ENCODE assay signal across 29 cellular contexts in the genomic region with DNA sequence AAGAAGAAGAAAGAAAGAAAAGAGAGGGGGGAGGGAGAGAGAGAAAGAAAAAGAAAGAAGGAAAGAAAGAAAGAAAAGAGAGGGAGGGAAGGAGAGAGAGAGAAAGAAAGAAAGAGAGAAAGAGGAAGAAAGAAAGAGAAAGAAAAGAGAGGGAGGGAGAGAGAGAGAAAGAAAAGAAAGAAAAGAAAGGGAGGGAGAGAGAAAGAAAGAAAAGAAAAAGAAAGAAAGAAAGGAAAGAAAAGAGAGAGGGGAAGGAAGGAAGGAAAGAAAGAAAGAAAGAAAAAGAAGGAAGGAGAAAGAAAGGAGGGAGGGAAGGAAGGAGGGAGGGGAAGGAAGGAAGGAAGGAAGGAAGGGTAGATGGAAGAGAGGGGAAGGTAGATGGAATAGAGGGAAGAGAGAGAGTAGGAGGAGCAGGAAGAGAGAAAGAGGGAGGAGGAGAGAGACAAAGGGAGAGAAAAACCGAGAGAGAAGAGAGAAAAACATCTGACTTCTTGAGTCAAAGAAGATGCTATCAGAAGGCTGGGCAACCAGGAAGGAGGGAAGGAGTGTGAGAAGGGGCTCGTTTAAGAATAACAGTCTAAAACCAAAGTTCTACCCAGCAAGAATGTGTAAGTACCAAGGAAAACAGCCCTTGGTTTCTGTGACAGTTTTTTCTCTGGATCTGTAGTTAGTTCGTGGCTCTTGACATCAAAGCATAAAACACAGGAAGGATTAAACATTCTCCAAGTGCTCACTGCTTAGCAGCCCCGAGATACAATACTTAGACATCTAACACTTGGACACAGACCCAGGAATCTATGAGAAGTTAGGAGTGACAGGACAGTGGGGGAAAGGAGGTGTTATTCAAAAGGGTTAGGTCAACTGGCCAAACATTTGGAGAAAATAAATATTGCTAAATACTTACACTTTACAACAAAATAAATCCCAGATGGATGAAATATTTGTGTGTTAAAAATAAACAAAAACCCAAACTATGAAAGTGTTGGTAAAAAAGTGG.
DNase-seq lines count a peak whose midpoint lies in the region; ATAC-seq, FAIRE-seq and TF ChIP-seq lines count a peak whose summit lies in the region.
"Had no signal": no experiment of that assay in that cellular context is flagged by ENCODE, and none has a peak within 500 bp of the region (broad histone marks: within the 10 kb centered on the region; RNA-seq: fewer than 3 reads in every experiment).

No MANE protein-coding gene starts in this region.

- TF ChIP-seq CTCF in BJ (IDR thresholded peaks at IDR 0.05; ENCODE audit: insufficient read depth, low read depth, low read length), result no peak
- no peak for TF ChIP-seq CTCF in Loucy (conservative IDR thresholded peaks at IDR 0.05; ENCODE audit: low read length)
- no peak for TF ChIP-seq CTCF in H1 (IDR thresholded peaks at IDR 0.05; ENCODE audit: control extremely low read depth in 1 of 3, insufficient read depth in 1 of 3, low read depth in 1 of 3, low read length in 3 of 3)
- TF ChIP-seq CTCF in neural cell (IDR thresholded peaks at IDR 0.05; ENCODE audit: poor library complexity, severe bottlenecking), result no peak

- H3K79me2 ChIP-seq in Loucy (ENCODE audit: insufficient read depth, low read length) (no peaks in the 10 kb centered on the region), H1 (ENCODE audit: control insufficient read depth in 1 of 2, insufficient read depth in 2 of 2, low read length in 2 of 2) (no peaks in the 10 kb centered on the region), neural cell (replicated peaks; ENCODE audit: insufficient read depth, low read length) (no peaks in the 10 kb centered on the region)

- no peaks in the 10 kb centered on the region for H3K9me3 Mint-ChIP-seq in CD4-positive, alpha-beta memory T cell
- H3K9me3 Mint-ChIP-seq: central memory CD8-positive, alpha-beta T cell; immature natural killer cell; T-cell had no signal

- no peak overlapping the region for H2BK15ac ChIP-seq in H1 (ENCODE audit: low read length)

- H3K9me2 ChIP-seq in Loucy (replicated peaks; ENCODE audit: low read depth, low read length) (no peaks in the 10 kb centered on the region), neural cell (ENCODE audit: insufficient read depth, low read length) (no peaks in the 10 kb centered on the region)

- H3K4me1 Mint-ChIP-seq in CD4-positive, alpha-beta memory T cell, result peaks cover 2 to 3% (median 3%) of the 10 kb centered on the region in 4 donors
- H3K4me1 Mint-ChIP-seq: B cell had no signal

- no peak for FAIRE-seq in H1 (lab: Jason Lieb, UNC)

- DNase-seq in BJ (ENCODE audit: low read depth) (peak; percentile 72), H1 (ENCODE audit: low read depth in 1 of 2, low spot score in 2 of 2) (no peak), middle frontal gyrus (ENCODE audit: extremely low spot score, low spot score) (no peak)
- no peak for DNase-seq in CD4-positive, alpha-beta memory T cell
- DNase-seq in central memory CD4-positive, alpha-beta T cell, result no peak
- DNase-seq: activated CD4-positive, alpha-beta T cell treated with anti-CD3 and anti-CD28 coated beads for 4 hours; activated CD8-positive, alpha-beta memory T cell treated with anti-CD3 and anti-CD28 coated beads, Interleukin-2, amount 50 U/mL, for 4 hours; activated effector memory CD4-positive, alpha-beta T cell treated with anti-CD3 and anti-CD28 coated beads, Interleukin-2, amount 50 U/mL, for 16 hours; amniotic stem cell; Calu3; EL; immature natural killer cell; KG1; NCI-H187; NCI-H2227 treated with DMSO at 0.1 percent for 48 hours; NCI-H774; nucleus accumbens; OCI-M1; stimulated activated CD8-positive, alpha-beta memory T cell treated with anti-CD3 and anti-CD28 coated beads, Interleukin-4, amount 100 ng/mL, for 48 hours; T-cell; upper lobe of left lung had no signal

- no peak overlapping the region for H2BK5ac ChIP-seq in H1 (ENCODE audit: low read depth, low read length)

- H3K4me3 Mint-ChIP-seq in CD4-positive, alpha-beta memory T cell, result no peak overlapping the region
- H3K4me3 Mint-ChIP-seq: B cell; central memory CD8-positive, alpha-beta T cell; immature natural killer cell; T-cell had no signal

- POLR2A ChIA-PET in BJ (lab: Charles Lee), result no interaction called here
- POLR2A ChIA-PET in H1 (lab: Charles Lee; ENCODE audit: partially characterized antibody), result no interaction called here
- POLR2A ChIA-PET in CD4-positive, alpha-beta memory T cell (lab: Charles Lee; ENCODE audit: partially characterized antibody), result no interaction called here

- CTCF ChIA-PET in BJ (lab: Yijun Ruan, JAX), result interaction anchor here (2.8 kb wide), 1 partner anchor 206 kb away, joined by 6 read pairs; no protein-coding TSS in a partner anchor
- CTCF ChIA-PET in H1 (lab: Charles Lee; ENCODE audit: partially characterized antibody), result interaction anchor here (1.4 kb wide), 1 partner anchor 124 kb away, joined by 3 read pairs; no protein-coding TSS in a partner anchor
- CTCF ChIA-PET in CD4-positive, alpha-beta memory T cell (lab: Charles Lee; ENCODE audit: partially characterized antibody), result no interaction called here

- no peak overlapping the region for H4K5ac ChIP-seq in H1 (ENCODE audit: insufficient read length, low read depth, low read length)

- H4K91ac ChIP-seq in H1 (replicated peaks; ENCODE audit: insufficient read length, low read length), result no peak overlapping the region

- H3K27me3 ChIP-seq in BJ (ENCODE audit: control insufficient read depth, insufficient read depth, low read length) (no peaks in the 10 kb centered on the region), Loucy (ENCODE audit: insufficient read depth, low read length, poor library complexity, severe bottlenecking) (no peaks in the 10 kb centered on the region), H1 (replicated peaks in 1 of 4; ENCODE audit: control insufficient read depth in 3 of 4, extremely low read depth in 1 of 4, insufficient read depth in 3 of 4, low read length in 3 of 4) (no peaks in the 10 kb centered on the region), neural cell (ENCODE audit: insufficient read depth, low read depth, low read length) (no peaks in the 10 kb centered on the region)
- H3K27me3 ChIP-seq in CD4-positive, alpha-beta memory T cell (ENCODE audit: insufficient read depth, low read length), result no peaks in the 10 kb centered on the region
- H3K27me3 ChIP-seq: right atrium auricular region, upper lobe of left lung had no signal

- no peak overlapping the region for H3K23ac ChIP-seq in H1 (ENCODE audit: insufficient read length)

- no peaks in the 10 kb centered on the region for H3F3A ChIP-seq in Loucy (ENCODE audit: low read depth)
- H3F3A ChIP-seq in neural cell (ENCODE audit: insufficient read depth, low read length, poor library complexity, severe bottlenecking), result no peaks in the 10 kb centered on the region

- no peak overlapping the region for H2BK20ac ChIP-seq in H1 (ENCODE audit: low read length)

- peaks cover 23% of the 10 kb centered on the region for H3K4me1 ChIP-seq in Loucy (ENCODE audit: insufficient read depth, low read length, poor library complexity, severe bottlenecking)
- H3K4me1 ChIP-seq in H1 (replicated peaks in 1 of 4; ENCODE audit: control insufficient read depth in 3 of 4, insufficient read depth in 4 of 4, low read length in 3 of 4), result no peaks in the 10 kb centered on the region
- peaks cover 1% of the 10 kb centered on the region for H3K4me1 ChIP-seq in CD4-positive, alpha-beta memory T cell (ENCODE audit: insufficient read depth, low read length)

- TF ChIP-seq EP300 in H1 (IDR thresholded peaks at IDR 0.05; ENCODE audit: borderline replicate concordance in 1 of 2, low read depth in 2 of 2, low read length in 2 of 2), result no peak
- TF ChIP-seq EP300 in neural cell (conservative IDR thresholded peaks at IDR 0.05; ENCODE audit: poor library complexity, severe bottlenecking), result no peak

- no peak overlapping the region for H2BK12ac ChIP-seq in H1 (ENCODE audit: low read depth, low read length)

- no peak overlapping the region for H3K18ac ChIP-seq in H1 (ENCODE audit: extremely low read depth, low read length)

- H2AFZ ChIP-seq in Loucy (ENCODE audit: low read length) (peak overlapping the region; percentile 84), H1 (ENCODE audit: low read length) (peak overlapping the region; percentile 62; the same call in 1 of the 2 replicates), neural cell (ENCODE audit: low read depth, low read length) (no peak overlapping the region)

- H3K4me2 ChIP-seq in Loucy (ENCODE audit: low read depth, low read length, poor library complexity, severe bottlenecking) (peak overlapping the region; percentile 55), H1 (ENCODE audit: insufficient read depth in 1 of 2, low read depth in 2 of 2, low read length in 2 of 2) (no peak overlapping the region), neural cell (ENCODE audit: low read length) (no peak overlapping the region)

- H4K20me1 ChIP-seq in Loucy (ENCODE audit: insufficient read depth, low read length, poor library complexity, severe bottlenecking) (no peaks in the 10 kb centered on the region), H1 (replicated peaks in 1 of 2; ENCODE audit: control insufficient read depth in 1 of 2, insufficient read depth in 2 of 2, low read length in 2 of 2) (no peaks in the 10 kb centered on the region), neural cell (ENCODE audit: insufficient read depth) (no peaks in the 10 kb centered on the region)

- H3K9me3 ChIP-seq in Loucy (ENCODE audit: insufficient read depth, low read depth, low read length) (no peaks in the 10 kb centered on the region), H1 (ENCODE audit: insufficient read depth in 2 of 2, low read depth in 1 of 2, low read length in 1 of 2) (no peaks in the 10 kb centered on the region), neural cell (ENCODE audit: low read length) (no peaks in the 10 kb centered on the region)
- H3K9me3 ChIP-seq in CD4-positive, alpha-beta memory T cell (ENCODE audit: control insufficient read depth in 1 of 2, low read length in 2 of 2), result no peaks in the 10 kb centered on the region
- H3K9me3 ChIP-seq: right atrium auricular region, upper lobe of left lung had no signal

- WGBS in H1 (ENCODE audit: extremely low coverage in 1 of 2, insufficient coverage in 1 of 2, insufficient read length in 1 of 2, insufficient replicate concordance in 2 of 2, low coverage in 1 of 2, low lambda C conversion rate in 2 of 2, missing lambda C conversion rate in 1 of 2), 2 experiments, result 73% methylated on average over 4 of the region's 4 CpGs; no CpG with 5 or more reads in 1 of the 2 experiments

- no peak for ATAC-seq in HG02981 (IDR thresholded peaks at IDR 0.05; ENCODE audit: unreplicated experiment)
- ATAC-seq: esophagus mucosa, Right ventricle myocardium inferior, T-cell had no signal

- H3K9ac ChIP-seq in Loucy (ENCODE audit: low read depth, low read length, poor library complexity, severe bottlenecking) (peak overlapping the region; percentile 3), H1 (replicated peaks in 1 of 4; ENCODE audit: extremely low read depth in 1 of 4, low read depth in 3 of 4, low read length in 3 of 4) (no peak overlapping the region), neural cell (ENCODE audit: low read length) (peak overlapping the region; percentile 18)

- H3K79me1 ChIP-seq in H1 (ENCODE audit: low read depth, low read length), result no peaks in the 10 kb centered on the region

- H2AK5ac ChIP-seq in H1 (ENCODE audit: low read depth, low read length), result no peak overlapping the region

- TF ChIP-seq RAD21 in H1 (IDR thresholded peaks at IDR 0.05 in 1 of 2, conservative IDR thresholded peaks at IDR 0.05 in 1 of 2; ENCODE audit: low read depth in 2 of 2, low read length in 2 of 2), result no peak
- TF ChIP-seq RAD21 in neural cell (conservative IDR thresholded peaks at IDR 0.05), result no peak

- TF ChIP-seq POLR2A in H1 (IDR thresholded peaks at IDR 0.05; ENCODE audit: control extremely low read depth in 1 of 2, low read depth in 2 of 2, low read length in 2 of 2), result no peak

- H3K36me3 ChIP-seq in BJ (ENCODE audit: control insufficient read depth, insufficient read depth, low read length) (no peaks in the 10 kb centered on the region), Loucy (ENCODE audit: insufficient read depth, low read length) (no peaks in the 10 kb centered on the region), H1 (ENCODE audit: control insufficient read depth in 2 of 4, insufficient read depth in 4 of 4, low read length in 3 of 4) (no peaks in the 10 kb centered on the region), neural cell (ENCODE audit: insufficient read depth, low read length) (no peaks in the 10 kb centered on the region)
- H3K36me3 ChIP-seq in CD4-positive, alpha-beta memory T cell (ENCODE audit: insufficient read depth, low read length), result no peaks in the 10 kb centered on the region
- H3K36me3 ChIP-seq: right atrium auricular region, upper lobe of left lung had no signal

- no peak overlapping the region for H3K14ac ChIP-seq in H1 (ENCODE audit: insufficient read length)

- no peak overlapping the region for H2BK120ac ChIP-seq in H1 (replicated peaks; ENCODE audit: low read depth, low read length)

- H4K8ac ChIP-seq in H1 (ENCODE audit: extremely low read depth, insufficient read depth, low read length), result no peak overlapping the region

- H3K27me3 Mint-ChIP-seq in CD4-positive, alpha-beta memory T cell, result peaks cover 5 to 19% of the 10 kb centered on the region in 2 donors

- no peaks in the 10 kb centered on the region for H3K36me3 Mint-ChIP-seq in CD4-positive, alpha-beta memory T cell
- H3K36me3 Mint-ChIP-seq: T-cell had no signal

- no peak overlapping the region for H3K56ac ChIP-seq in H1 (replicated peaks; ENCODE audit: insufficient read length, low read depth, low read length)

- H3K4ac ChIP-seq in H1 (replicated peaks; ENCODE audit: insufficient read length, low read depth, low read length), result no peak overlapping the region

- H3K4me3 ChIP-seq in BJ (ENCODE audit: low read depth, low read length) (no peak overlapping the region), Loucy (ENCODE audit: low read length, poor library complexity, severe bottlenecking) (peak overlapping the region; percentile 7), H1 (ENCODE audit: extremely low read depth in 1 of 4, insufficient read depth in 2 of 4, low read depth in 3 of 4, low read length in 4 of 4) (no peak overlapping the region), neural cell (ENCODE audit: low read length) (no peak overlapping the region)
- no peak overlapping the region for H3K4me3 ChIP-seq in CD4-positive, alpha-beta memory T cell (ENCODE audit: low read length in 2 of 2)
- H3K4me3 ChIP-seq: right atrium auricular region, upper lobe of left lung had no signal

- H3K27ac ChIP-seq in H1 (ENCODE audit: low read depth, low read length) (no peak overlapping the region), neural cell (ENCODE audit: low read length) (peak overlapping the region; percentile 69)
- H3K27ac ChIP-seq in CD4-positive, alpha-beta memory T cell (ENCODE audit: low read depth, low read length), result no peak overlapping the region
- H3K27ac ChIP-seq: right atrium auricular region, upper lobe of left lung had no signal

- H3K23me2 ChIP-seq in H1 (ENCODE audit: low read depth, low read length), result no peaks in the 10 kb centered on the region; the same call in 1 of the 2 replicates

- H3K27ac Mint-ChIP-seq in CD4-positive, alpha-beta memory T cell, result no peak overlapping the region
- H3K27ac Mint-ChIP-seq: B cell, immature natural killer cell, T-cell had no signal

- intact Hi-C loops in CD4-positive, alpha-beta memory T cell (cut with micrococcal nuclease), result no loop called here

Comparison
In these comparisons a context has a peak if more than half of its experiments do, and no peak if none do; other contexts are left out.
1. H3K9ac ChIP-seq: peak in Loucy (single experiment) and neural cell (single experiment); none in H1 (0 of 4).